ENCODE assay signal across 12 cellular contexts in the genomic region with DNA sequence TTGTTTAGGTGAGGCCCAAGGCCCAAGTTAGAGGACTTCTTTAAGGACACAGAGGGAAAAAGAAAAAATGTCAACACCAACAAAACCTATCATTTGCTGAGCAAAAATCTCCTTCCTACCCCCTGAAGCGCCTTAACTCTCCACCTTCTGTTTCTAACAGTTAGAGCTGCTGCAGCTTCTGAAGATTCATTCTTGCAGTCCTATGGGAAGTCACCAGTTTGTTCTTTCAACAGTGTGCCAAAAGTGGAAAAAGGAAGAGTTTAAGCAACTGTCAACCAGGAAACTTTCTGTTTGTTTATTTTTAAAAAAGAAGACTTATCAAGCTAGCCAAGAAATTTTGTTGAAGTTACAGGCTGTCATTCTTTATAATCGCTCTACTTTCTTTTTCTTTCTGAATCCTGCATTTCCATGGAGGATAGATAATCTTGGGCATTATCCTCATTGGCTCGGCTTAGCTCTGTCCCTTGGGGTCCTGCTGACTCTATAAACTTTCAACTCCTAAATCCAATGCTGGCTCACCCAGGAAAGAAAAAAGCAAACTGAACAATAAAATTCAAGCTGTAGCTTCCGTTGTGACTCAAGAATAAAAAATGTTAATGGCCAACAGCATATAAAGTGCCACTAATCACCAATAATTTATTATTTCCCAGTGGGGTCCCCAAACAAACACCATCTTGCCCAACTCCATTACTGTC.
DNase-seq lines count a peak whose midpoint lies in the region; ATAC-seq and TF ChIP-seq lines count a peak whose summit lies in the region.
"Had no signal": no experiment of that assay in that cellular context is flagged by ENCODE, and none has a peak within 500 bp of the region (broad histone marks: within the 10 kb centered on the region; RNA-seq: fewer than 3 reads in every experiment).

No MANE protein-coding gene starts in this region.

- TF ChIP-seq CTCF in heart right ventricle (IDR thresholded peaks at IDR 0.05) = no peak

- H3K27me3 ChIP-seq in SJSA1 (replicated peaks) = no peaks in the 10 kb centered on the region
- no peaks in the 10 kb centered on the region for H3K27me3 ChIP-seq in heart right ventricle
- no peaks in the 10 kb centered on the region for H3K27me3 ChIP-seq in SJCRH30

- intact Hi-C loops in heart right ventricle (cut with DNase I) (no loop called here), sciatic nerve (cut with DNase I) (no loop called here)

- H3K27ac ChIP-seq in SJSA1 (peak overlapping the region; percentile 52), heart right ventricle (peak overlapping the region in 3 of 10 donors; percentile 3 to 57 (median 39)), SJCRH30 (no peak overlapping the region)
- H3K27ac ChIP-seq: KMS-11 had no signal

- H3K9me3 ChIP-seq in SJSA1 (replicated peaks) (no peaks in the 10 kb centered on the region), heart right ventricle (no peaks in the 10 kb centered on the region), SJCRH30 (replicated peaks) (no peaks in the 10 kb centered on the region)

- H3K4me1 ChIP-seq in SJSA1 (replicated peaks) = peaks cover 40% of the 10 kb centered on the region
- H3K4me1 ChIP-seq in heart right ventricle = peaks cover 0 to 26% (median 0%) of the 10 kb centered on the region in 9 donors
- H3K4me1 ChIP-seq in SJCRH30 = no peaks in the 10 kb centered on the region

- DNase-seq in ELR (ENCODE audit: low read depth) (peak; percentile 37), SJSA1 (ENCODE audit: low read depth in 1 of 2, low spot score in 2 of 2) (peak in 1 of 2 experiments; percentile 36), heart right ventricle (peak in 1 of 2 donors; percentile 7), sciatic nerve (ENCODE audit: low spot score) (no peak), kidney tubule cell (ENCODE audit: low spot score) (no peak), NCI-H2029 treated with DMSO at 0.1 percent for 48 hours (lab: John Stamatoyannopoulos, UW) (no peak), SJCRH30 (no peak)
- DNase-seq: activated CD4-positive, alpha-beta T cell treated with anti-CD3 and anti-CD28 coated beads for 1 hour; NCI-H2227 treated with DMSO at 0.1 percent for 48 hours; trophoblast cell had no signal

- 57 to 65% methylated on average over 4 of the region's 4 CpGs for WGBS in heart right ventricle, 2 donors

- H3K36me3 ChIP-seq in SJSA1 = no peaks in the 10 kb centered on the region
- no peaks in the 10 kb centered on the region for H3K36me3 ChIP-seq in heart right ventricle
- H3K36me3 ChIP-seq in SJCRH30 = no peaks in the 10 kb centered on the region

- ATAC-seq in heart right ventricle = peak in 5 of 8 donors; percentile 20 to 60 (median 51)
- ATAC-seq in sciatic nerve = peak; percentile 74
- no peak for ATAC-seq in GM21717 (IDR thresholded peaks at IDR 0.05; ENCODE audit: unreplicated experiment)

- no peak overlapping the region for H3K4me3 ChIP-seq in SJSA1
- H3K4me3 ChIP-seq in heart right ventricle = no peak overlapping the region
- H3K4me3 ChIP-seq in SJCRH30 = no peak overlapping the region
